ENCODE assay signal across 11 cellular contexts in genomic region chr11:5125221-5125620, GRCh38. TPM values are rescaled to one million over a fixed set of nuclear protein-coding genes. Genes with fewer than 3 reads are reported as not detected.
"Had no signal": no experiment of that assay in that cellular context is flagged by ENCODE, and none has a peak within 500 bp of the region (broad histone marks: within the 10 kb centered on the region; RNA-seq: fewer than 3 reads in every experiment).

No MANE protein-coding gene starts in this region.

- H3K4me3 Mint-ChIP-seq: HFFc6 had no signal

- FAIRE-seq: HepG2 had no signal

- ATAC-seq: HCT116, HepG2 had no signal

- H3K27ac ChIP-seq: HL-60, KMS-11 had no signal

- H3K9me3 ChIP-seq: HAP-1 had no signal

- H3K27ac Mint-ChIP-seq: HFFc6 had no signal

- H3K9me3 Mint-ChIP-seq: HFFc6 had no signal

- H3K4me2 ChIP-seq: KMS-11 had no signal

- H3K9ac ChIP-seq: KMS-11 had no signal

- H3K4me3 ChIP-seq: HAP-1 had no signal

- H3K4me1 ChIP-seq: HAP-1 had no signal

- H3K36me3 ChIP-seq: HAP-1 had no signal

- DNase-seq: GOT3, HFFc6, Karpas-422, KBM-7 had no signal

RNA-seq across cellular contexts. Expression of gene OR52A5, which starts 12.9 kb away (rescaled TPM):
- total RNA-seq: H4, HepG2, HFFc6, HT1080 had no signal
- polyA plus RNA-seq: HepG2 had no signal

RNA-seq across cellular contexts. Expression of gene OR52A1, which starts 29.3 kb away (rescaled TPM):
- total RNA-seq: H4, HepG2, HFFc6, HT1080 had no signal
- polyA plus RNA-seq: HepG2 had no signal

RNA-seq across cellular contexts. Expression of gene OR52E1, which starts 55.8 kb away (rescaled TPM):
- total RNA-seq: H4, HepG2, HFFc6, HT1080 had no signal
- polyA plus RNA-seq: HepG2 had no signal
